In the genomic region with DNA sequence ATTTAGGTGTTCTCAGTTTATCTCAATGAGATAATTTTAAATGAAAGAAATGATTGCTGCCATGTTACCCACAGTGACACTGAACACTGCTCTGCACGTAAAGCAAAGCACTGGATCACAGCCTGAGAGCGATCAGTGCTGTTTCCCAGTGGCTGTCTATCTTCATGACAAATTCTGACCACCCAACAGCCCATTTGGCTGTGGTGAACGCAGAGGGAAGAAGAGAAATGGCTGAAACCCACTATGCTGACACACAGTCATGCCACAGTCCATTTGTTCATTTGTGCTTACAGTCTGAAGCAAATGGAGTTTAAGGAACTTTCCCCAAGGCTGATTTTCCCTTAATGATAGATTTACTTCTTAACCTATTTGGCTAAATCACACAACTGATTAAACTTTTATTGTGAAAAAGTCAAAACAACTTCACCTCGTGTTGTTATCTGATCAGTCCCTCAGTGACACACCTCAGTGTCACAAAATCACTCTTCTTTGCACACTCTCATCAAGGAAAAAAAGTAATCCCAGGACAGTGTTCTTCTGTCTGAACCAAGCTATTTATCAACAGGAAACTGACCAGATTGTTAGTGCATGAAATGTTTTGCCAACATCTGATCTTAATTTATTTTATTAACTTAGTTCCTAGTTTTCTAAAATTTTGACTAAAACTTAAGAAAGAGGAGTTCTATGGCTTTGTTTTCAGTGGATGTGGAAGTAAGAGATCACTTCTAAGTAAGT, we compare ENCODE assay signal across 1 cellular context.
TF ChIP-seq lines count a peak whose summit lies in the region.

No MANE protein-coding gene starts in this region.

TF ChIP-seq in H1, 55 proteins besides CTCF, POLR2A, EP300 and RAD21:
- no peak for TF ChIP-seq BACH1 (IDR thresholded peaks at IDR 0.05; ENCODE audit: low read length)
- TF ChIP-seq HDAC2 (IDR thresholded peaks at IDR 0.05; ENCODE audit: borderline replicate concordance in 1 of 2, low read depth in 2 of 2, low read length in 2 of 2) = no peak
- no peak for TF ChIP-seq TAF1 (IDR thresholded peaks at IDR 0.05; ENCODE audit: low read depth, low read length)
- TF ChIP-seq EGR1 (IDR thresholded peaks at IDR 0.05; ENCODE audit: borderline replicate concordance, low read depth, low read length) = no peak
- TF ChIP-seq, protein P1, sequence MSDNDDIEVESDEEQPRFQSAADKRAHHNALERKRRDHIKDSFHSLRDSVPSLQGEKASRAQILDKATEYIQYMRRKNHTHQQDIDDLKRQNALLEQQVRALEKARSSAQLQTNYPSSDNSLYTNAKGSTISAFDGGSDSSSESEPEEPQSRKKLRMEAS (IDR thresholded peaks at IDR 0.05) = no peak
